8 cellular contexts compared by ENCODE assay signal in genomic region chr6:99282479-99283062, GRCh38.
A peak's percentile ranks its signal among the peaks of the same experiment; 100 is the strongest.
DNase-seq lines count a peak whose midpoint lies in the region; ATAC-seq, FAIRE-seq and TF ChIP-seq lines count a peak whose summit lies in the region.

No MANE protein-coding gene starts in this region.

- FAIRE-seq in A549 (lab: Jason Lieb, UNC) (no peak), endothelial cell of umbilical vein (lab: Jason Lieb, UNC) (peak; percentile 37)

- ATAC-seq in A549, result peak; percentile 43 to 68; a peak in 2 of 6 replicates
- peak; percentile 51 for ATAC-seq in GM18867 (IDR thresholded peaks at IDR 0.05; ENCODE audit: unreplicated experiment)
- no peak for ATAC-seq in T-helper 17 cell
- no peak for ATAC-seq in GM18873 (IDR thresholded peaks at IDR 0.05; ENCODE audit: low FRiP score, unreplicated experiment)
- no peak for ATAC-seq in Right ventricle myocardium superior (ENCODE audit: poor library complexity)

- no peaks in the 10 kb centered on the region for H4K20me1 ChIP-seq in endothelial cell of umbilical vein (replicated peaks; ENCODE audit: control insufficient read depth, extremely low read depth, insufficient read depth, low read length)

- no peak overlapping the region for H3K4me2 ChIP-seq in A549
- H3K4me2 ChIP-seq in endothelial cell of umbilical vein (ENCODE audit: insufficient read depth, low read length), result no peak overlapping the region

- intact Hi-C loops in endothelial cell of umbilical vein (cut with micrococcal nuclease) (no loop called here), Right ventricle myocardium superior (cut with DNase I) (no loop called here)

- DNase-seq in A549 (ENCODE audit: low read depth in 1 of 2, low spot score in 1 of 2), result peak in 1 of 2 experiments; percentile 10
- peak; percentile 7 for DNase-seq in NCI-H460 (ENCODE audit: extremely low read depth, low read depth)
- DNase-seq in endothelial cell of umbilical vein (ENCODE audit: low read depth, low spot score), result peak; percentile 23
- no peak for DNase-seq in NK-92 treated with Interleukin-12 subunit alpha and Interleukin-12 subunit beta, amount 100 ng/mL, for 24 hours (lab: John Stamatoyannopoulos, UW)
- DNase-seq in T-helper 17 cell, result no peak
- no peak for DNase-seq in Right ventricle myocardium superior

- no peak overlapping the region for H2AFZ ChIP-seq in endothelial cell of umbilical vein (ENCODE audit: low read depth, low read length)

- H3K27me3 Mint-ChIP-seq in T-helper 17 cell, result peaks cover 17% of the 10 kb centered on the region

- no peak overlapping the region for H3K27ac Mint-ChIP-seq in T-helper 17 cell

- H3K36me3 Mint-ChIP-seq in T-helper 17 cell (ENCODE audit: low read depth), result peaks cover 4% of the 10 kb centered on the region

- H3K79me2 ChIP-seq in endothelial cell of umbilical vein (ENCODE audit: control insufficient read depth, insufficient read depth, low read length), result no peaks in the 10 kb centered on the region

- no peak for TF ChIP-seq POLR2A in A549 (IDR thresholded peaks at IDR 0.05; ENCODE audit: low read length)
- TF ChIP-seq POLR2A in endothelial cell of umbilical vein (IDR thresholded peaks at IDR 0.05; ENCODE audit: low read depth, low read length), result no peak

- H3K4me3 ChIP-seq in A549, result no peak overlapping the region
- H3K4me3 ChIP-seq in endothelial cell of umbilical vein (replicated peaks in 1 of 3; ENCODE audit: insufficient read depth in 1 of 3, low read depth in 1 of 3, low read length in 3 of 3), result no peak overlapping the region

- no peaks in the 10 kb centered on the region for H3K9me1 ChIP-seq in endothelial cell of umbilical vein (replicated peaks; ENCODE audit: control insufficient read depth, extremely low read depth, insufficient read depth, low read length)

- BruUV-seq in endothelial cell of umbilical vein (replicated peaks; lab: Mats Ljungman, UMichigan), result no TSS peak

- POLR2A ChIA-PET in A549 (lab: Yijun Ruan, JAX), result no interaction called here
- POLR2A ChIA-PET in endothelial cell of umbilical vein (lab: Charles Lee), result no interaction called here

- TF ChIP-seq CTCF in A549 (IDR thresholded peaks at IDR 0.05) (peak; percentile 48), endothelial cell of umbilical vein (IDR thresholded peaks at IDR 0.05; ENCODE audit: extremely low read depth in 1 of 2, insufficient read depth in 1 of 2, low read depth in 1 of 2, low read length in 2 of 2) (peak; percentile 18 to 20)

- H3K27ac ChIP-seq in A549 (no peak overlapping the region), endothelial cell of umbilical vein (ENCODE audit: insufficient read depth, low read depth, low read length) (no peak overlapping the region)

- peak; percentile 28; a peak in 3 of 5 replicates for TF ChIP-seq RAD21 in A549 (conservative IDR thresholded peaks at IDR 0.05 in 1 of 2, IDR thresholded peaks at IDR 0.05 in 1 of 2)

- TF ChIP-seq EP300 in A549 (IDR thresholded peaks at IDR 0.05), result no peak

- no peaks in the 10 kb centered on the region for H3K36me3 ChIP-seq in endothelial cell of umbilical vein (ENCODE audit: control insufficient read depth in 2 of 2, extremely low read depth in 1 of 2, insufficient read depth in 2 of 2, low read length in 2 of 2)

- dilution Hi-C loops in endothelial cell of umbilical vein (cut with MboI; ENCODE audit: extremely low pct_ligation_motif_present, low sequenced_read_pairs), result no loop called here

- no peaks in the 10 kb centered on the region for H3K4me1 ChIP-seq in A549
- no peaks in the 10 kb centered on the region for H3K4me1 ChIP-seq in endothelial cell of umbilical vein (ENCODE audit: control insufficient read depth, extremely low read depth, insufficient read depth, low read length)

- no peaks in the 10 kb centered on the region for H3K4me1 Mint-ChIP-seq in T-helper 17 cell

- CTCF ChIA-PET in A549 (lab: Yijun Ruan, JAX), result interaction anchor here (1.9 kb wide), 1 partner anchor 13 kb away, joined by 5 read pairs; no protein-coding TSS in a partner anchor
- CTCF ChIA-PET in endothelial cell of umbilical vein (lab: Charles Lee), result interaction anchor here (0.8 to 1.0 kb wide), 2 partner anchors 10 to 48 kb away, joined by 3 read pairs; no protein-coding TSS in a partner anchor

- no peak overlapping the region for H3K9ac ChIP-seq in endothelial cell of umbilical vein (replicated peaks; ENCODE audit: extremely low read depth, insufficient read depth, low read length)

- H3K4me3 Mint-ChIP-seq in T-helper 17 cell, result no peak overlapping the region

- H3K9me3 ChIP-seq in A549, result no peaks in the 10 kb centered on the region
- H3K9me3 ChIP-seq in endothelial cell of umbilical vein (replicated peaks; ENCODE audit: control insufficient read depth, insufficient read depth, low read length), result no peaks in the 10 kb centered on the region
- H3K9me3 ChIP-seq in T-helper 17 cell (ENCODE audit: control insufficient read depth, low read length, poor library complexity, severe bottlenecking), result no peaks in the 10 kb centered on the region

- WGBS in A549 (ENCODE audit: missing lambda C conversion rate), result 29% methylated on average over 4 of the region's 4 CpGs

- H3K27me3 ChIP-seq in endothelial cell of umbilical vein (ENCODE audit: control insufficient read depth in 2 of 2, insufficient read depth in 2 of 2, low read length in 2 of 2), result peaks cover 2 to 4% of the 10 kb centered on the region in 2 experiments

TF ChIP-seq in A549, 52 proteins besides CTCF, POLR2A, EP300 and RAD21:
- TF ChIP-seq HOXA7 (CRISPR knock-in tag; IDR thresholded peaks at IDR 0.05) (no peak), SMC3 (IDR thresholded peaks at IDR 0.05) (0 out of 3 replicates have a peak, but pooled peaks have one; percentile 15)

TF ChIP-seq in endothelial cell of umbilical vein, 7 proteins besides CTCF, POLR2A, EP300 and RAD21:
- TF ChIP-seq, protein P1, sequence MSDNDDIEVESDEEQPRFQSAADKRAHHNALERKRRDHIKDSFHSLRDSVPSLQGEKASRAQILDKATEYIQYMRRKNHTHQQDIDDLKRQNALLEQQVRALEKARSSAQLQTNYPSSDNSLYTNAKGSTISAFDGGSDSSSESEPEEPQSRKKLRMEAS (IDR thresholded peaks at IDR 0.05; ENCODE audit: insufficient read depth, insufficient read length), result no peak
- no peak for TF ChIP-seq GATA2 (IDR thresholded peaks at IDR 0.05; ENCODE audit: insufficient read depth, insufficient read length, low read depth, low read length)
- TF ChIP-seq EZH2 (IDR thresholded peaks at IDR 0.05; ENCODE audit: borderline replicate concordance, low read depth, low read length, severe bottlenecking), result no peak
- TF ChIP-seq JUN (IDR thresholded peaks at IDR 0.05; ENCODE audit: borderline replicate concordance, insufficient read depth, insufficient read length, low read depth), result no peak
- no peak for TF ChIP-seq FOS (IDR thresholded peaks at IDR 0.05; ENCODE audit: borderline replicate concordance, insufficient read depth, low read length)
- TF ChIP-seq POLR2AphosphoS5 (IDR thresholded peaks at IDR 0.05; ENCODE audit: insufficient read depth, low read depth, low read length), result no peak
- no peak for TF ChIP-seq MYC (IDR thresholded peaks at IDR 0.05; ENCODE audit: low read depth, low read length)

Comparison
In these comparisons a context has a peak if more than half of its experiments do, and no peak if none do; other contexts are left out.
1. ATAC-seq: peak in A549 (2 of 2) and GM18867 (single experiment); none in T-helper 17 cell (single experiment), GM18873 (single experiment) and Right ventricle myocardium superior (single experiment).
2. DNase-seq: peak in NCI-H460 (single experiment) and endothelial cell of umbilical vein (single experiment); none in NK-92 treated with Interleukin-12 subunit alpha and Interleukin-12 subunit beta, amount 100 ng/mL, for 24 hours (single experiment), T-helper 17 cell (0 of 3) and Right ventricle myocardium superior (single experiment).